ENCODE assay signal across 8 cellular contexts in genomic region chr1:100038401-100039306, GRCh38.
DNase-seq lines count a peak whose midpoint lies in the region; ATAC-seq and TF ChIP-seq lines count a peak whose summit lies in the region.

No MANE protein-coding gene starts in this region.

- no peaks in the 10 kb centered on the region for H3K27me3 Mint-ChIP-seq in endodermal cell (ENCODE audit: insufficient read depth)

- H3K4me1 ChIP-seq in endodermal cell (ENCODE audit: control insufficient read depth, insufficient read depth, low read length) (no peaks in the 10 kb centered on the region), mononuclear cell (ENCODE audit: insufficient read depth, low read length) (peaks cover 38% of the 10 kb centered on the region)

- H3K9me3 ChIP-seq in endodermal cell (ENCODE audit: control insufficient read depth, low read length) (peaks cover 3% of the 10 kb centered on the region), mononuclear cell (ENCODE audit: low read depth, low read length) (no peaks in the 10 kb centered on the region)

- H3K36me3 Mint-ChIP-seq in endodermal cell (ENCODE audit: low read depth), result peaks cover 22% of the 10 kb centered on the region

- H3K27me3 ChIP-seq in endodermal cell (ENCODE audit: control insufficient read depth, insufficient read depth, low read length, poor library complexity, severe bottlenecking) (no peaks in the 10 kb centered on the region), mononuclear cell (ENCODE audit: insufficient read depth, low read length) (no peaks in the 10 kb centered on the region)

- DNase-seq in AG08396 (ENCODE audit: low spot score) (peak; percentile 69), NCI-H526 treated with DMSO at 0.1 percent for 48 hours (lab: John Stamatoyannopoulos, UW) (peak; percentile 52), endodermal cell (peak; percentile 79)
- DNase-seq in activated CD8-positive, alpha-beta memory T cell treated with anti-CD3 and anti-CD28 coated beads, Interleukin-2, amount 50 U/mL, for 1 hour (ENCODE audit: extremely low read depth), result peak; percentile 69
- DNase-seq in stimulated activated CD8-positive, alpha-beta memory T cell treated with anti-CD3 and anti-CD28 coated beads, Interleukin-4, amount 100 ng/mL, for 1 hour (ENCODE audit: low read depth in 2 of 2, low spot score in 1 of 2), result peak; percentile 28 to 45

- H3K27ac ChIP-seq in endodermal cell (ENCODE audit: low read depth, low read length), result peak overlapping the region; percentile 96

- peaks cover 22% of the 10 kb centered on the region for H3K4me1 Mint-ChIP-seq in endodermal cell

- H3K9ac ChIP-seq in endodermal cell (ENCODE audit: extremely low read depth, low read length, poor library complexity, severe bottlenecking), result peak overlapping the region; percentile 94

- peak overlapping the region; percentile 95 for H3K4me3 ChIP-seq in endodermal cell (ENCODE audit: low read length)
- peak overlapping the region; percentile 95 for H3K4me3 ChIP-seq in mononuclear cell (ENCODE audit: low read length)

- WGBS in endodermal cell (ENCODE audit: insufficient coverage in 1 of 2, insufficient read length in 1 of 2), 2 experiments, result 0% methylated on average over 17 to 70 of the region's 70 CpGs

- no peak for TF ChIP-seq CTCF in endodermal cell (conservative IDR thresholded peaks at IDR 0.05)

- ATAC-seq in GM18867 (IDR thresholded peaks at IDR 0.05; ENCODE audit: unreplicated experiment) (peak; percentile 53), HG03097 (IDR thresholded peaks at IDR 0.05; ENCODE audit: low FRiP score, unreplicated experiment) (peak; percentile 45)

- H3K4me3 Mint-ChIP-seq in endodermal cell, result peak overlapping the region; percentile 94

- peak overlapping the region; percentile 99 for H3K27ac Mint-ChIP-seq in endodermal cell

- peaks cover 11% of the 10 kb centered on the region for H3K36me3 ChIP-seq in endodermal cell (ENCODE audit: control insufficient read depth, insufficient read depth, low read length)

- H3K9me3 Mint-ChIP-seq in endodermal cell, result peaks cover 1% of the 10 kb centered on the region

Comparison
In these comparisons a context has a peak if more than half of its experiments do, and no peak if none do; other contexts are left out.
1. Peak in every context shown above with its lines: DNase-seq, ATAC-seq, H3K4me3 ChIP-seq and H3K27ac ChIP-seq.